ENCODE assay signal across 9 cellular contexts in genomic region chr20:44552950-44553908, GRCh38. TPM values are rescaled to one million over a fixed set of nuclear protein-coding genes. Genes with fewer than 3 reads are reported as not detected.
DNase-seq lines count a peak whose midpoint lies in the region; ATAC-seq, FAIRE-seq and TF ChIP-seq lines count a peak whose summit lies in the region.
"Had no signal": no experiment of that assay in that cellular context is flagged by ENCODE, and none has a peak within 500 bp of the region (broad histone marks: within the 10 kb centered on the region; RNA-seq: fewer than 3 reads in every experiment).

No MANE protein-coding gene starts in this region.

- FAIRE-seq in endothelial cell of umbilical vein (lab: Jason Lieb, UNC): peak; percentile 67

- H2AFZ ChIP-seq in endothelial cell of umbilical vein (ENCODE audit: low read depth, low read length) (peak overlapping the region; percentile 13), neural progenitor cell (replicated peaks) (no peak overlapping the region)

- no peaks in the 10 kb centered on the region for H3K27me3 Mint-ChIP-seq in neural progenitor cell (ENCODE audit: insufficient read depth, low read depth)

- no peak overlapping the region for H3K27ac Mint-ChIP-seq in neural progenitor cell
- H3K27ac Mint-ChIP-seq: activated naive CD8-positive, alpha-beta T cell treated with anti-CD3 and anti-CD28 coated beads, Interleukin-2, amount 10 ng/mL, durations not matched to agents 7 days and 5 days had no signal

- intact Hi-C loops in endothelial cell of umbilical vein (cut with micrococcal nuclease): loop anchor here (1.0 to 2.0 kb wide), 4 partner anchors 20 to 45 kb away; partner anchors contain the start of gene PKIG

- no peaks in the 10 kb centered on the region for H3K9me3 Mint-ChIP-seq in neural progenitor cell
- H3K9me3 Mint-ChIP-seq: activated naive CD8-positive, alpha-beta T cell treated with anti-CD3 and anti-CD28 coated beads, Interleukin-2, amount 10 ng/mL, durations not matched to agents 7 days and 5 days had no signal

- H3K36me3 Mint-ChIP-seq in neural progenitor cell: no peaks in the 10 kb centered on the region

- H3K79me2 ChIP-seq in endothelial cell of umbilical vein (ENCODE audit: control insufficient read depth, insufficient read depth, low read length) (peaks cover 23% of the 10 kb centered on the region), neural progenitor cell (ENCODE audit: low read depth) (peaks cover 22% of the 10 kb centered on the region)

- no peaks in the 10 kb centered on the region for H3K9me1 ChIP-seq in endothelial cell of umbilical vein (replicated peaks; ENCODE audit: control insufficient read depth, extremely low read depth, insufficient read depth, low read length)

- H3K9ac ChIP-seq in endothelial cell of umbilical vein (replicated peaks; ENCODE audit: extremely low read depth, insufficient read depth, low read length) (peak overlapping the region; percentile 45), rectal smooth muscle tissue (ENCODE audit: low read length) (no peak overlapping the region), neural progenitor cell (no peak overlapping the region)

- no peak overlapping the region for H3K4me3 Mint-ChIP-seq in neural progenitor cell
- H3K4me3 Mint-ChIP-seq: activated naive CD8-positive, alpha-beta T cell treated with anti-CD3 and anti-CD28 coated beads, Interleukin-2, amount 10 ng/mL, durations not matched to agents 7 days and 5 days had no signal

- H3K4me1 ChIP-seq in endothelial cell of umbilical vein (ENCODE audit: control insufficient read depth, extremely low read depth, insufficient read depth, low read length) (peaks cover 37% of the 10 kb centered on the region), rectal smooth muscle tissue (ENCODE audit: control insufficient read depth, insufficient read depth, low read length) (peaks cover 37% of the 10 kb centered on the region), neural progenitor cell (no peaks in the 10 kb centered on the region)

- ATAC-seq in GM21423 (IDR thresholded peaks at IDR 0.05; ENCODE audit: unreplicated experiment): no peak

- no peaks in the 10 kb centered on the region for H3F3A ChIP-seq in neural progenitor cell (ENCODE audit: low read depth)

- peaks cover 8% of the 10 kb centered on the region for H3K4me1 Mint-ChIP-seq in neural progenitor cell

- H3K36me3 ChIP-seq in endothelial cell of umbilical vein (ENCODE audit: control insufficient read depth in 2 of 2, extremely low read depth in 1 of 2, insufficient read depth in 2 of 2, low read length in 2 of 2): no peaks in the 10 kb centered on the region
- H3K36me3 ChIP-seq in rectal smooth muscle tissue (ENCODE audit: control insufficient read depth, insufficient read depth, low read length): no peaks in the 10 kb centered on the region
- no peaks in the 10 kb centered on the region for H3K36me3 ChIP-seq in neural progenitor cell

- H3K4me3 ChIP-seq in endothelial cell of umbilical vein (replicated peaks in 1 of 3; ENCODE audit: insufficient read depth in 1 of 3, low read depth in 1 of 3, low read length in 3 of 3) (no peak overlapping the region), rectal smooth muscle tissue (ENCODE audit: low read length) (no peak overlapping the region), neural progenitor cell (no peak overlapping the region)

- DNase-seq in GM03348 (ENCODE audit: low spot score) (peak; percentile 66), OCI-M1 (lab: John Stamatoyannopoulos, UW) (peak; percentile 69), endothelial cell of umbilical vein (ENCODE audit: low read depth, low spot score) (peak; percentile 92), neural progenitor cell (ENCODE audit: low spot score) (no peak), mesenteric fat pad (ENCODE audit: low spot score) (no peak)
- DNase-seq in stimulated activated CD4-positive, alpha-beta T cell treated with anti-CD3 and anti-CD28 coated beads, Interleukin-4, amount 100 ng/mL, for 24 hours: no peak
- DNase-seq: activated naive CD8-positive, alpha-beta T cell treated with anti-CD3 and anti-CD28 coated beads, Interleukin-2, amount 10 ng/mL, durations not matched to agents 7 days and 5 days had no signal

- POLR2A ChIA-PET in endothelial cell of umbilical vein (lab: Charles Lee): no interaction called here

- CTCF ChIA-PET in endothelial cell of umbilical vein (lab: Charles Lee): interaction anchor here (1.1 to 2.3 kb wide), 8 partner anchors 10 to 33 kb away, joined by 3 to 16 read pairs (median 4); partner anchors contain the start of gene PKIG

- TF ChIP-seq POLR2A in endothelial cell of umbilical vein (IDR thresholded peaks at IDR 0.05; ENCODE audit: low read depth, low read length): no peak

- H3K9me3 ChIP-seq in endothelial cell of umbilical vein (replicated peaks; ENCODE audit: control insufficient read depth, insufficient read depth, low read length) (no peaks in the 10 kb centered on the region), neural progenitor cell (ENCODE audit: low read depth) (no peaks in the 10 kb centered on the region)

- dilution Hi-C loops in endothelial cell of umbilical vein (cut with MboI; ENCODE audit: extremely low pct_ligation_motif_present, low sequenced_read_pairs): no loop called here

- H4K20me1 ChIP-seq in endothelial cell of umbilical vein (replicated peaks; ENCODE audit: control insufficient read depth, extremely low read depth, insufficient read depth, low read length): no peaks in the 10 kb centered on the region
- H4K20me1 ChIP-seq in neural progenitor cell (ENCODE audit: low read depth): peaks cover 6% of the 10 kb centered on the region

- BruUV-seq in endothelial cell of umbilical vein (replicated peaks; lab: Mats Ljungman, UMichigan): no TSS peak

- peak overlapping the region; percentile 85 for H3K27ac ChIP-seq in endothelial cell of umbilical vein (ENCODE audit: insufficient read depth, low read depth, low read length)
- H3K27ac ChIP-seq in rectal smooth muscle tissue (ENCODE audit: low read depth, low read length): peak overlapping the region; percentile 80
- H3K27ac ChIP-seq in neural progenitor cell: no peak overlapping the region

- H3K27me3 ChIP-seq in endothelial cell of umbilical vein (ENCODE audit: control insufficient read depth in 2 of 2, insufficient read depth in 2 of 2, low read length in 2 of 2) (no peaks in the 10 kb centered on the region), rectal smooth muscle tissue (ENCODE audit: control insufficient read depth, insufficient read depth, low read length) (no peaks in the 10 kb centered on the region), neural progenitor cell (no peaks in the 10 kb centered on the region)

- no peak for TF ChIP-seq CTCF in endothelial cell of umbilical vein (IDR thresholded peaks at IDR 0.05; ENCODE audit: extremely low read depth in 1 of 2, insufficient read depth in 1 of 2, low read depth in 1 of 2, low read length in 2 of 2)
- no peak for TF ChIP-seq CTCF in neural progenitor cell (IDR thresholded peaks at IDR 0.05)

- H3K4me2 ChIP-seq in endothelial cell of umbilical vein (ENCODE audit: insufficient read depth, low read length) (peak overlapping the region; percentile 70), neural progenitor cell (no peak overlapping the region)

TF ChIP-seq in endothelial cell of umbilical vein, 7 proteins besides CTCF, POLR2A, EP300 and RAD21:
- TF ChIP-seq POLR2AphosphoS5 (IDR thresholded peaks at IDR 0.05; ENCODE audit: insufficient read depth, low read depth, low read length) (no peak), FOS (IDR thresholded peaks at IDR 0.05; ENCODE audit: borderline replicate concordance, insufficient read depth, low read length) (peak; percentile 96), MYC (IDR thresholded peaks at IDR 0.05; ENCODE audit: low read depth, low read length) (no peak), JUN (IDR thresholded peaks at IDR 0.05; ENCODE audit: borderline replicate concordance, insufficient read depth, insufficient read length, low read depth) (peak; percentile 86), MAX (IDR thresholded peaks at IDR 0.05; ENCODE audit: insufficient read depth, insufficient read length) (no peak), GATA2 (IDR thresholded peaks at IDR 0.05; ENCODE audit: insufficient read depth, insufficient read length, low read depth, low read length) (peak; percentile 75), EZH2 (IDR thresholded peaks at IDR 0.05; ENCODE audit: borderline replicate concordance, low read depth, low read length, severe bottlenecking) (no peak)

RNA-seq across cellular contexts. Expression of gene PKIG, which starts 29.1 kb away (rescaled TPM):
- total RNA-seq in endothelial cell of umbilical vein (127 and 135 TPM in 2 replicates), neural progenitor cell (ENCODE audit: low replicate concordance) (40.6 and 64.6 TPM in 2 replicates), mesenteric fat pad (50.1 TPM)
- polyA plus RNA-seq in endothelial cell of umbilical vein: 167 and 174 TPM in 2 replicates
- polyA plus RNA-seq in endothelial cell of umbilical vein (2011; cell fraction: cytosol; rRNA removed): 167 and 187 TPM in 2 replicates
- polyA plus RNA-seq in endothelial cell of umbilical vein (2011; cell fraction: nucleus; rRNA removed): 71.4 and 78.6 TPM in 2 replicates
- 153 and 185 TPM in 2 replicates for polyA plus RNA-seq in endothelial cell of umbilical vein (2012)
- 66.6 and 89.4 TPM in 2 replicates for polyA minus RNA-seq in endothelial cell of umbilical vein
- 6.9 TPM for polyA minus RNA-seq in endothelial cell of umbilical vein (2011; cell fraction: cytosol; rRNA and poly(A)+ RNA removed)
- 29.8 and 37.1 TPM in 2 replicates for polyA minus RNA-seq in endothelial cell of umbilical vein (2011; cell fraction: nucleus; rRNA and poly(A)+ RNA removed)

RNA-seq across cellular contexts. Expression of gene SERINC3, which starts 31.4 kb away (rescaled TPM):
- total RNA-seq in endothelial cell of umbilical vein (83.7 TPM in 2 replicates), neural progenitor cell (ENCODE audit: low replicate concordance) (32.9 and 38.8 TPM in 2 replicates), mesenteric fat pad (123 TPM)
- polyA plus RNA-seq in endothelial cell of umbilical vein: 177 and 181 TPM in 2 replicates
- polyA plus RNA-seq in endothelial cell of umbilical vein (2011; cell fraction: cytosol; rRNA removed): 98.8 and 101 TPM in 2 replicates
- 73.0 TPM in 2 replicates for polyA plus RNA-seq in endothelial cell of umbilical vein (2011; cell fraction: nucleus; rRNA removed)
- polyA plus RNA-seq in endothelial cell of umbilical vein (2012): 90.8 and 99.9 TPM in 2 replicates
- polyA minus RNA-seq in endothelial cell of umbilical vein: 365 and 372 TPM in 2 replicates
- 119 TPM for polyA minus RNA-seq in endothelial cell of umbilical vein (2011; cell fraction: cytosol; rRNA and poly(A)+ RNA removed)
- polyA minus RNA-seq in endothelial cell of umbilical vein (2011; cell fraction: nucleus; rRNA and poly(A)+ RNA removed): 65.2 and 81.4 TPM in 2 replicates

Comparison
In these comparisons a context has a peak if more than half of its experiments do, and no peak if none do; other contexts are left out.
1. DNase-seq: peak in GM03348 (single experiment), OCI-M1 (single experiment) and endothelial cell of umbilical vein (single experiment); none in stimulated activated CD4-positive, alpha-beta T cell treated with anti-CD3 and anti-CD28 coated beads, Interleukin-4, amount 100 ng/mL, for 24 hours (single experiment), neural progenitor cell (single experiment) and mesenteric fat pad (single experiment).